Comparison of ENCODE assay signal across 8 cellular contexts in the genomic region with DNA sequence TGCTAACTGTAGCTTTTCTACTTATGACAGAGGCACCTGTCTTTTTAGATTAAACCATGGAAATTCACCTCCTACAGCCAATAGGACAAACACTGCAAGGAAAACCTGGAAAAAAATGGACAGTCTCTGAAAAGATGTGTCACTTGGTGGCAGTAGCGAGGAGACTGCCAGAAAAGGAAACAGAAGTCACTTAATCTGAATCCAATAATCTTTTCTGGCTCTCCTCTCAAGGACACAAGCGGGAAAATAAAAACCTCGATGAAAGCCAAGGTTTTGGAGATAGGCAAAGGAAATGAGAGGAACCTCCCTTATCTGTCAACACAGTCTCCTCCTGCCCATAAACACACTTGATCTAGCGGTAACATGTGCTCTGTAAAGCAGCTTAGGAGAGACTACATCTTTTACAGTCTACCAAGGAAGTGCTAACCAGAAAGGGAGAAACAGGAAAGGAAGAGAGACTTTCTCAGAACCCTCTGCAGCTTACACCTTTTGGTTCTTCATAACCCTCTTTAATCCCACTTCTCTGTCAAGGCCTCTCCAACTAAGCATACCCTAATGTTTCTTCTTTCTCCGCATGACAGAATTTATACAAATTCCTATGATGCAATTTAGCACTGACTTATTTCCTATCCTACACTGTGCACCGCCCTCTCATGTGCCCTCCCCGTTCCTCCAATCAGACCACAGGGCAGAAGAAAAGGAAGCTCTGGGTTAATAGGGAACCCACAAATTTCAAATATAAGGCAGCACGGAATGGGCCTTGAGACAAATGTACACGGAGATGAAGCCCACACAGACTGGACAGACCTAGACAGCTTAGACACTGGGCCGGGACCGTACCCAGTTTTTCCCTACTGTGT. TPM values are rescaled to one million over a fixed set of nuclear protein-coding genes. Genes with fewer than 3 reads are reported as not detected.
DNase-seq lines count a peak whose midpoint lies in the region; ATAC-seq and TF ChIP-seq lines count a peak whose summit lies in the region.

No MANE protein-coding gene starts in this region.

- TF ChIP-seq CTCF in NB4 (IDR thresholded peaks at IDR 0.05; ENCODE audit: low read depth, low read length) (peak; percentile 65), activated B cell treated with CpG ODN at 0.5 μM for 24 hours (IDR thresholded peaks at IDR 0.05) (no peak), omental fat pad (IDR thresholded peaks at IDR 0.05) (no peak)

- peak overlapping the region; percentile 74 for H3K4me3 Mint-ChIP-seq in activated B cell treated with CpG ODN at 0.5 μM for 24 hours

- peak; percentile 67 for ATAC-seq in GM18502 (IDR thresholded peaks at IDR 0.05; ENCODE audit: poor library complexity, unreplicated experiment)
- peak; percentile 46 for ATAC-seq in HG02763 (IDR thresholded peaks at IDR 0.05; ENCODE audit: unreplicated experiment)
- peak; percentile 94 for ATAC-seq in activated B cell treated with CpG ODN at 0.5 μM for 24 hours (ENCODE audit: low read depth)
- ATAC-seq in omental fat pad (ENCODE audit: low FRiP score): peak; percentile 57

- no peaks in the 10 kb centered on the region for H3K27me3 Mint-ChIP-seq in activated B cell treated with CpG ODN at 0.5 μM for 24 hours

- H3K4me3 ChIP-seq in NB4 (ENCODE audit: low read depth, low read length): peak overlapping the region; percentile 71

- CTCF ChIA-PET in activated B cell treated with CpG ODN at 0.5 μM for 24 hours (lab: Charles Lee): interaction anchor here (1.2 to 1.6 kb wide), 2 partner anchors 120 to 122 kb away, joined by 3 to 4 read pairs; no protein-coding TSS in a partner anchor

- H3K9me3 Mint-ChIP-seq in activated B cell treated with CpG ODN at 0.5 μM for 24 hours: no peaks in the 10 kb centered on the region

- POLR2A ChIA-PET in activated B cell treated with CpG ODN at 0.5 μM for 24 hours (lab: Charles Lee): interaction anchor here (0.8 to 4.0 kb wide), 6 partner anchors 21 to 140 kb away, joined by 3 to 31 read pairs (median 6); a partner anchor contains a TSS

- intact Hi-C loops in activated B cell treated with CpG ODN at 0.5 μM for 24 hours (cut with micrococcal nuclease): loop anchor here (1.0 kb wide), 5 partner anchors 53 to 159 kb away; a partner anchor contains a TSS

- peaks cover 10% of the 10 kb centered on the region for H3K36me3 Mint-ChIP-seq in activated B cell treated with CpG ODN at 0.5 μM for 24 hours (ENCODE audit: low read depth)

- H3K27ac Mint-ChIP-seq in activated B cell treated with CpG ODN at 0.5 μM for 24 hours: peak overlapping the region; percentile 87

- H3K4me1 Mint-ChIP-seq in activated B cell treated with CpG ODN at 0.5 μM for 24 hours: peaks cover 48% of the 10 kb centered on the region

- DNase-seq in CD1c-positive myeloid dendritic cell (ENCODE audit: extremely low spot score) (peak; percentile 84), NB4 (ENCODE audit: low read depth) (peak; percentile 91), activated B cell treated with CpG ODN at 0.5 μM for 24 hours (no peak), fibroblast of the conjunctiva (ENCODE audit: low read depth) (peak; percentile 44), omental fat pad (ENCODE audit: low spot score) (no peak)
- DNase-seq in effector CD8-positive, alpha-beta T cell (lab: John Stamatoyannopoulos, UW): no peak

- TF ChIP-seq POLR2A in NB4 (IDR thresholded peaks at IDR 0.05; ENCODE audit: extremely low read depth, insufficient read length): peak; percentile 23

RNA-seq across cellular contexts. Expression of a gene that starts 52.8 kb away (rescaled TPM):
- 56.6 and 65.0 TPM in 2 replicates for total RNA-seq in activated B cell treated with CpG ODN at 0.5 μM for 24 hours
- total RNA-seq in omental fat pad: 100 to 1,000 TPM in 1 of 4 donors, 10 to 100 TPM in 3; 56.2 to 114 (median 64.5) TPM

Comparison
In these comparisons a context has a peak if more than half of its experiments do, and no peak if none do; other contexts are left out.
1. DNase-seq: peak in CD1c-positive myeloid dendritic cell (single experiment), NB4 (single experiment) and fibroblast of the conjunctiva (single experiment); none in activated B cell treated with CpG ODN at 0.5 μM for 24 hours (single experiment), omental fat pad (single experiment) and effector CD8-positive, alpha-beta T cell (single experiment).
2. Peak in every context shown above with its lines, with median percentiles within 50 percentile points of each other: ATAC-seq.